20 cellular contexts compared by ENCODE assay signal in the genomic region with DNA sequence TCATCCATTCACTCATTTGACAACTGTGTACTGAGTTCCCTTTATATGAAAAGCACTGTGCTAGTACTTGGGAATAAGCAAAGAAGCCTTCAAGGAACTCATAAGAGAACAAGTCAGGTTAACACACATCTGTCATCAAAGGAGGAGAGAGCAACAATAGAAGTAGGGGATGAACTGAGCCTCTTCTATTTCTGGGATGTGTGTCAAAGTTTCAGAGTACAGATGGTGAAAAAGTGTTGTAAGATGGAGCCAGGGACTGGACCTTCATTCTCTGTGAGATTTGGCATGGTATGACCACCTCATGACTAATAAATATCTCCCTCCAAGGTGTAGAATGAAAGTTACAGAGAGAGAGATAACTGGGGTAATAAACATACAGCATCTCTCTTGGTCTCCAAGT.
"Had no signal": no experiment of that assay in that cellular context is flagged by ENCODE, and none has a peak within 500 bp of the region (broad histone marks: within the 10 kb centered on the region; RNA-seq: fewer than 3 reads in every experiment).

No MANE protein-coding gene starts in this region.

- H3K27ac Mint-ChIP-seq: activated CD8-positive, alpha-beta T cell treated with anti-CD3 and anti-CD28 coated beads, Interleukin-2, amount 10 ng/mL, durations not matched to agents 7 days and 5 days; activated naive CD4-positive, alpha-beta T cell treated with anti-CD3 and anti-CD28 coated beads, Interleukin-2, amount 50 U/mL, for 24 hours; progenitor cell of endocrine pancreas had no signal

- H3K4me3 Mint-ChIP-seq: activated CD8-positive, alpha-beta T cell treated with anti-CD3 and anti-CD28 coated beads, Interleukin-2, amount 10 ng/mL, durations not matched to agents 7 days and 5 days; activated naive CD4-positive, alpha-beta T cell treated with anti-CD3 and anti-CD28 coated beads, Interleukin-2, amount 50 U/mL, for 24 hours; naive B cell had no signal

- H3K9me3 Mint-ChIP-seq: activated naive CD4-positive, alpha-beta T cell treated with anti-CD3 and anti-CD28 coated beads, Interleukin-2, amount 50 U/mL, for 24 hours had no signal

- H3K27me3 ChIP-seq: esophagus squamous epithelium, foreskin keratinocyte, right atrium auricular region, thyroid gland, upper lobe of right lung had no signal

- ATAC-seq: activated CD8-positive, alpha-beta T cell treated with anti-CD3 and anti-CD28 coated beads, Interleukin-2, amount 10 ng/mL, durations not matched to agents 7 days and 5 days; foreskin keratinocyte; left lobe of liver; lower lobe of right lung; stimulated activated naive CD8-positive, alpha-beta T cell treated with anti-CD3 and anti-CD28 coated beads, Interleukin-15, Interleukin-2, amounts not matched to agents 100 U/mL and 50 U/mL, for 24 hours; upper lobe of right lung had no signal

- H3K4me1 ChIP-seq: upper lobe of right lung had no signal

- H3K27ac ChIP-seq: coronary artery, esophagus squamous epithelium, foreskin keratinocyte, lower lobe of right lung, right atrium auricular region, thyroid gland, upper lobe of right lung had no signal

- H3K36me3 Mint-ChIP-seq: activated naive CD4-positive, alpha-beta T cell treated with anti-CD3 and anti-CD28 coated beads, Interleukin-2, amount 50 U/mL, for 24 hours; naive B cell had no signal

- H3K36me3 ChIP-seq: esophagus squamous epithelium, lower lobe of right lung, right atrium auricular region, thyroid gland, upper lobe of right lung had no signal

- H3K4me1 Mint-ChIP-seq: activated naive CD4-positive, alpha-beta T cell treated with anti-CD3 and anti-CD28 coated beads, Interleukin-2, amount 50 U/mL, for 24 hours; naive B cell had no signal

- DNase-seq: activated CD4-positive, alpha-beta T cell treated with anti-CD3 and anti-CD28 coated beads for 1 hour; activated CD4-positive, alpha-beta T cell treated with anti-CD3 and anti-CD28 coated beads, Interleukin-2, amount 50 U/mL, for 1 hour; activated CD8-positive, alpha-beta T cell treated with anti-CD3 and anti-CD28 coated beads, Interleukin-2, amount 10 ng/mL, durations not matched to agents 7 days and 5 days; activated gamma-delta T cell treated with Interleukin-2 at 50 U/mL for 16 hours; aorta; cerebellar nuclear complex; esophagus squamous epithelium; kidney; lower lobe of right lung; naive B cell; stimulated activated CD4-positive, alpha-beta T cell treated with anti-CD3 and anti-CD28 coated beads, Interleukin-4, amount 100 ng/mL, for 4 hours; stimulated activated naive CD8-positive, alpha-beta T cell treated with anti-CD3 and anti-CD28 coated beads, Interleukin-15, Interleukin-2, amounts not matched to agents 100 U/mL and 50 U/mL, for 24 hours; thyroid gland; upper lobe of right lung had no signal

- H3K9me3 ChIP-seq: esophagus squamous epithelium, lower lobe of right lung, right atrium auricular region, thyroid gland, upper lobe of right lung had no signal

- H3K4me3 ChIP-seq: coronary artery, esophagus squamous epithelium, lower lobe of right lung, right atrium auricular region, thyroid gland, upper lobe of right lung had no signal
